Comparison of ENCODE assay signal across 15 cellular contexts in the genomic region with DNA sequence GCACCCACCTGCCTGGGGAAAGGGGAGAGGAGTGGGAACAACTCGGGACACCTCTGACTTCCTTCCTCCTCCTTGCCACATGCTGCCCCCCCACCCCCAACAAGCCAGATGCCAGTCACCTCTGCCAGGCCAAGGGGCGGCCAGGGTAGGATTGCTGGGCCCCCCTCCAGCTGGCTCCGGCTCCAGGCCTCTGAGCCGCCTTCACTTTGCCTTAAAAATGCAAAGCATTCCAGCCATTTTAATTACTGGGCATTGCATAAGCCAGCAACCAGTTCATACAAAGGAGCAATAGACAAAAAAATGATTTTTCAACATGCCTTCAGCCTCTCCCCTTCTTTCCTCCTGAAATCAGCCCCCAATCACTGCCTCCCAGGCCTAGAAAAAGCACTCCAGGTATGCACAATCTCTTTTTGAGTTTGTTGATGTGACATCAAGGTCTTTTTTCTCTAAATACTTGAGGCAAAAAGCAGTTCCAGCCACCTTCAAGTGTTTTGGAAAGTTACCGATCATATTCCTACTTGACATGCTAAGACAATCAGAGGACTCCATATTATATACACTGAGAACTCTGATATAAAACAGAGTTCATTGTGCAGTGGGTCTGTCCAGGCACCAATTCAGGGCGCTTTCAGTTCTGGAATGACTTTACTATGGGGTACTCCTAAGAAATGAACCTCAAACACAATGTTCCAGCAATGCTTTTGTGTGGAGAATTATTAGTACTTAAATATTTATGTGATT. TPM values are rescaled to one million over a fixed set of nuclear protein-coding genes. Genes with fewer than 3 reads are reported as not detected.
DNase-seq lines count a peak whose midpoint lies in the region; ATAC-seq and TF ChIP-seq lines count a peak whose summit lies in the region.
"Had no signal": no experiment of that assay in that cellular context is flagged by ENCODE, and none has a peak within 500 bp of the region (broad histone marks: within the 10 kb centered on the region; RNA-seq: fewer than 3 reads in every experiment).

No MANE protein-coding gene starts in this region.

- H3K4me3 ChIP-seq in AG10803 (ENCODE audit: low read length) = no peak overlapping the region
- H3K4me3 ChIP-seq: coronary artery had no signal

- peak; percentile 65 for ATAC-seq in left cardiac atrium
- ATAC-seq: activated T-helper 17 cell treated with anti-CD3 and anti-CD28 coated beads, Interleukin-2, amount 50 U/mL, for 72 hours had no signal

- no peaks in the 10 kb centered on the region for H3K4me1 Mint-ChIP-seq in activated T-helper 1 cell treated with anti-CD3 and anti-CD28 coated beads, Interleukin-12 subunit alpha, Interleukin-12 subunit beta, Interleukin-2, Interleukin-4 antibody, amounts not matched to agents 30 ng/mL and 10 ng/mL and 1 ng/mL, durations not matched to agents 14 hours and 24 hours and 36 hours (ENCODE audit: low read depth)
- H3K4me1 Mint-ChIP-seq: activated T-helper 17 cell treated with anti-CD3 and anti-CD28 coated beads, Interleukin-2, amount 50 U/mL, for 72 hours had no signal

- H3K36me3 Mint-ChIP-seq in activated T-helper 1 cell treated with anti-CD3 and anti-CD28 coated beads, Interleukin-12 subunit alpha, Interleukin-12 subunit beta, Interleukin-2, Interleukin-4 antibody, amounts not matched to agents 30 ng/mL and 10 ng/mL and 1 ng/mL, durations not matched to agents 14 hours and 24 hours and 36 hours (ENCODE audit: low read depth) = no peaks in the 10 kb centered on the region

- DNase-seq in AG10803 (ENCODE audit: low read depth) (peak; percentile 94), SW480 (ENCODE audit: low spot score) (peak; percentile 65), left cardiac atrium (no peak), retina (peak; percentile 24), medulla oblongata (ENCODE audit: extremely low spot score) (no peak), SHP77 (lab: John Stamatoyannopoulos, UW) (no peak), nucleus accumbens (lab: John Stamatoyannopoulos, UW) (no peak)
- DNase-seq in activated T-helper 1 cell treated with anti-CD3 and anti-CD28 coated beads, Interleukin-12 subunit alpha, Interleukin-12 subunit beta, Interleukin-2, Interleukin-4 antibody, amounts not matched to agents 30 ng/mL and 10 ng/mL and 1 ng/mL, durations not matched to agents 14 hours and 24 hours and 36 hours (ENCODE audit: low spot score) = no peak
- DNase-seq: activated CD4-positive, CD25-positive, alpha-beta regulatory T cell; BE2C; KG1; midbrain; SIG-M5 had no signal

- H3K9me3 Mint-ChIP-seq in activated T-helper 1 cell treated with anti-CD3 and anti-CD28 coated beads, Interleukin-12 subunit alpha, Interleukin-12 subunit beta, Interleukin-2, Interleukin-4 antibody, amounts not matched to agents 30 ng/mL and 10 ng/mL and 1 ng/mL, durations not matched to agents 14 hours and 24 hours and 36 hours = no peaks in the 10 kb centered on the region
- H3K9me3 Mint-ChIP-seq: activated T-helper 17 cell treated with anti-CD3 and anti-CD28 coated beads, Interleukin-2, amount 50 U/mL, for 72 hours had no signal

- H3K27me3 Mint-ChIP-seq in activated T-helper 1 cell treated with anti-CD3 and anti-CD28 coated beads, Interleukin-12 subunit alpha, Interleukin-12 subunit beta, Interleukin-2, Interleukin-4 antibody, amounts not matched to agents 30 ng/mL and 10 ng/mL and 1 ng/mL, durations not matched to agents 14 hours and 24 hours and 36 hours (ENCODE audit: insufficient read depth) = peaks cover 6% of the 10 kb centered on the region

- TF ChIP-seq CTCF in AG10803 (conservative IDR thresholded peaks at IDR 0.05; ENCODE audit: low read length) = no peak

- intact Hi-C loops in left cardiac atrium (cut with DNase I) = no loop called here
- intact Hi-C loops in activated T-helper 1 cell treated with anti-CD3 and anti-CD28 coated beads, Interleukin-12 subunit alpha, Interleukin-12 subunit beta, Interleukin-2, Interleukin-4 antibody, amounts not matched to agents 30 ng/mL and 10 ng/mL and 1 ng/mL, durations not matched to agents 14 hours and 24 hours and 36 hours (cut with micrococcal nuclease) = no loop called here

- H3K27ac Mint-ChIP-seq in activated T-helper 1 cell treated with anti-CD3 and anti-CD28 coated beads, Interleukin-12 subunit alpha, Interleukin-12 subunit beta, Interleukin-2, Interleukin-4 antibody, amounts not matched to agents 30 ng/mL and 10 ng/mL and 1 ng/mL, durations not matched to agents 14 hours and 24 hours and 36 hours = no peak overlapping the region
- H3K27ac Mint-ChIP-seq: activated T-helper 17 cell treated with anti-CD3 and anti-CD28 coated beads, Interleukin-2, amount 50 U/mL, for 72 hours had no signal

- H3K4me3 Mint-ChIP-seq in activated T-helper 1 cell treated with anti-CD3 and anti-CD28 coated beads, Interleukin-12 subunit alpha, Interleukin-12 subunit beta, Interleukin-2, Interleukin-4 antibody, amounts not matched to agents 30 ng/mL and 10 ng/mL and 1 ng/mL, durations not matched to agents 14 hours and 24 hours and 36 hours = no peak overlapping the region
- H3K4me3 Mint-ChIP-seq: activated T-helper 17 cell treated with anti-CD3 and anti-CD28 coated beads, Interleukin-2, amount 50 U/mL, for 72 hours had no signal

RNA-seq across cellular contexts. Expression of a gene that starts 12.5 kb away (rescaled TPM):
- 100 to 1,000 TPM; 434 to 484 TPM for total RNA-seq in left cardiac atrium
- total RNA-seq in activated T-helper 1 cell treated with anti-CD3 and anti-CD28 coated beads, Interleukin-12 subunit alpha, Interleukin-12 subunit beta, Interleukin-2, Interleukin-4 antibody, amounts not matched to agents 30 ng/mL and 10 ng/mL and 1 ng/mL, durations not matched to agents 14 hours and 24 hours and 36 hours = not detected in 2 replicates
- total RNA-seq: activated T-helper 17 cell treated with anti-CD3 and anti-CD28 coated beads, Interleukin-2, amount 50 U/mL, for 72 hours had no signal

Comparison
In these comparisons a context has a peak if more than half of its experiments do, and no peak if none do; other contexts are left out.
1. DNase-seq: peak in AG10803 (single experiment), SW480 (single experiment) and retina (single experiment); none in left cardiac atrium (single experiment), medulla oblongata (single experiment), activated T-helper 1 cell treated with anti-CD3 and anti-CD28 coated beads, Interleukin-12 subunit alpha, Interleukin-12 subunit beta, Interleukin-2, Interleukin-4 antibody, amounts not matched to agents 30 ng/mL and 10 ng/mL and 1 ng/mL, durations not matched to agents 14 hours and 24 hours and 36 hours (single experiment), SHP77 (0 of 2) and nucleus accumbens (0 of 56).
2. RNA of a gene that starts 12.5 kb away (total RNA-seq): 434 to 484 TPM in left cardiac atrium; not detected in activated T-helper 1 cell treated with anti-CD3 and anti-CD28 coated beads, Interleukin-12 subunit alpha, Interleukin-12 subunit beta, Interleukin-2, Interleukin-4 antibody, amounts not matched to agents 30 ng/mL and 10 ng/mL and 1 ng/mL, durations not matched to agents 14 hours and 24 hours and 36 hours; every median in the first group is over 100 times any median in the second.